12 cellular contexts compared by ENCODE assay signal in genomic region chr19:45472557-45473365, GRCh38. TPM values are rescaled to one million over a fixed set of nuclear protein-coding genes. Genes with fewer than 3 reads are reported as not detected.
DNase-seq lines count a peak whose midpoint lies in the region; ATAC-seq and TF ChIP-seq lines count a peak whose summit lies in the region.
"Had no signal": no experiment of that assay in that cellular context is flagged by ENCODE, and none has a peak within 500 bp of the region (broad histone marks: within the 10 kb centered on the region; RNA-seq: fewer than 3 reads in every experiment).

No MANE protein-coding gene starts in this region.

- H3K27me3 ChIP-seq in heart right ventricle (peaks cover 0 to 46% (median 0%) of the 10 kb centered on the region in 7 donors), adipocyte (replicated peaks; ENCODE audit: control insufficient read depth, insufficient read depth, low read length) (no peaks in the 10 kb centered on the region), PC-3 (ENCODE audit: low read length) (no peaks in the 10 kb centered on the region)

- H3K9me3 ChIP-seq in heart right ventricle (no peaks in the 10 kb centered on the region), adipocyte (ENCODE audit: control insufficient read depth, low read length) (no peaks in the 10 kb centered on the region), PC-3 (ENCODE audit: low read length) (no peaks in the 10 kb centered on the region)

- CTCF ChIA-PET in PC-3 (lab: Charles Lee), result no interaction called here

- H3K4me2 ChIP-seq in PC-3 (ENCODE audit: low read length), result no peak overlapping the region

- H3K27ac ChIP-seq in heart right ventricle, result peak overlapping the region in 2 of 10 donors; percentile 2 to 39
- no peak overlapping the region for H3K27ac ChIP-seq in PC-3 (ENCODE audit: low read length)
- H3K27ac ChIP-seq: epithelial cell of prostate had no signal

- no peak overlapping the region for H3K4me3 Mint-ChIP-seq in stimulated activated effector memory CD8-positive, alpha-beta T cell treated with anti-CD3 and anti-CD28 coated beads, Interleukin-12 subunit alpha, Interleukin-12 subunit beta, amount 100 ng/mL, for 72 hours

- H3K9me3 Mint-ChIP-seq in stimulated activated effector memory CD8-positive, alpha-beta T cell treated with anti-CD3 and anti-CD28 coated beads, Interleukin-12 subunit alpha, Interleukin-12 subunit beta, amount 100 ng/mL, for 72 hours, result no peaks in the 10 kb centered on the region
- H3K9me3 Mint-ChIP-seq: activated T-helper 2 cell treated with anti-CD3 and anti-CD28 coated beads, Interferon-gamma antibody, Interleukin-2, Interleukin-4, amounts not matched to agents 10 μg/mL and 5 μg/mL and 100 μg/mL, durations not matched to agents 14 hours and 24 hours and 36 hours had no signal

- no peaks in the 10 kb centered on the region for H3F3A ChIP-seq in PC-3 (ENCODE audit: low read length, unreplicated experiment)

- peak overlapping the region; percentile 89 for H3K27ac Mint-ChIP-seq in stimulated activated effector memory CD8-positive, alpha-beta T cell treated with anti-CD3 and anti-CD28 coated beads, Interleukin-12 subunit alpha, Interleukin-12 subunit beta, amount 100 ng/mL, for 72 hours
- H3K27ac Mint-ChIP-seq: activated T-helper 2 cell treated with anti-CD3 and anti-CD28 coated beads, Interferon-gamma antibody, Interleukin-2, Interleukin-4, amounts not matched to agents 10 μg/mL and 5 μg/mL and 100 μg/mL, durations not matched to agents 14 hours and 24 hours and 36 hours had no signal

- no peak for TF ChIP-seq CTCF in heart right ventricle (IDR thresholded peaks at IDR 0.05)
- TF ChIP-seq CTCF in PC-3 (conservative IDR thresholded peaks at IDR 0.05; ENCODE audit: low read depth, low read length), result no peak

- peaks cover 82% of the 10 kb centered on the region for H3K36me3 Mint-ChIP-seq in stimulated activated effector memory CD8-positive, alpha-beta T cell treated with anti-CD3 and anti-CD28 coated beads, Interleukin-12 subunit alpha, Interleukin-12 subunit beta, amount 100 ng/mL, for 72 hours

- H3K79me2 ChIP-seq in PC-3 (ENCODE audit: low read length), result peaks cover 16% of the 10 kb centered on the region

- no peak overlapping the region for H2AFZ ChIP-seq in PC-3 (ENCODE audit: low read length)

- no peak for DNase-seq in heart right ventricle
- DNase-seq in cardiac septum (ENCODE audit: low spot score), result no peak
- peak; percentile 65 for DNase-seq in adipocyte (ENCODE audit: low read depth)
- no peak for DNase-seq in stimulated activated effector memory CD8-positive, alpha-beta T cell treated with anti-CD3 and anti-CD28 coated beads, Interleukin-12 subunit alpha, Interleukin-12 subunit beta, amount 100 ng/mL, for 72 hours (ENCODE audit: low spot score in 2 of 2)
- no peak for DNase-seq in PC-3
- DNase-seq: NCI-H774; stimulated activated CD4-positive, alpha-beta T cell treated with anti-CD3 and anti-CD28 coated beads, Interleukin-1b, Interleukin-23, amount 100 ng/mL, for 48 hours had no signal

- BruUV-seq in PC-3 (replicated peaks; lab: Mats Ljungman, UMichigan), result no TSS peak

- H4K20me1 ChIP-seq in PC-3 (ENCODE audit: low read length), result peaks cover 33% of the 10 kb centered on the region

- peaks cover 8 to 49% (median 37%) of the 10 kb centered on the region in 9 donors for H3K4me1 ChIP-seq in heart right ventricle
- peaks cover 26% of the 10 kb centered on the region for H3K4me1 ChIP-seq in adipocyte (ENCODE audit: control insufficient read depth, insufficient read depth, low read length)
- peaks cover 11% of the 10 kb centered on the region for H3K4me1 ChIP-seq in PC-3 (ENCODE audit: insufficient read depth, low read length)

- H3K9me2 ChIP-seq in PC-3 (replicated peaks; ENCODE audit: low read length), result no peaks in the 10 kb centered on the region

- intact Hi-C loops in heart right ventricle (cut with DNase I), result loop anchor here in 1 of 10 donors (10.0 kb wide), 1 partner anchor 48 kb away; the partner anchor contains the start of gene ERCC1
- intact Hi-C loops in cardiac septum (cut with DNase I), result no loop called here
- intact Hi-C loops in PC-3 (cut with micrococcal nuclease), result no loop called here

- H3K9ac ChIP-seq in adipocyte (ENCODE audit: low read length), result no peak overlapping the region
- H3K9ac ChIP-seq in PC-3 (ENCODE audit: low read length), result no peak overlapping the region

- 10 to 16% methylated on average over 41 to 44 of the region's 44 CpGs for WGBS in heart right ventricle, 2 donors

- POLR2A ChIA-PET in PC-3 (lab: Charles Lee; ENCODE audit: unreplicated experiment), result interaction anchor here (0.7 kb wide), 1 partner anchor 21 kb away, joined by 4 read pairs; no protein-coding TSS in a partner anchor

- H3K36me3 ChIP-seq in heart right ventricle, result no peaks in the 10 kb centered on the region
- H3K36me3 ChIP-seq in adipocyte (ENCODE audit: control insufficient read depth, insufficient read depth, low read length, severe bottlenecking), result no peaks in the 10 kb centered on the region
- H3K36me3 ChIP-seq in PC-3 (ENCODE audit: low read depth, low read length), result no peaks in the 10 kb centered on the region

- H3K4me3 ChIP-seq in heart right ventricle (peak overlapping the region in 8 of 10 donors; percentile 9 to 41 (median 30)), adipocyte (ENCODE audit: low read length) (no peak overlapping the region), iPS-11a (ENCODE audit: low read depth, low read length) (peak overlapping the region; percentile 20), PC-3 (ENCODE audit: low read length) (no peak overlapping the region)

- ATAC-seq in heart right ventricle (no peak), PC-3 (no peak), HG03460 (IDR thresholded peaks at IDR 0.05; ENCODE audit: unreplicated experiment) (no peak), GM18909 (IDR thresholded peaks at IDR 0.05; ENCODE audit: poor library complexity, unreplicated experiment) (no peak)
- no peak for ATAC-seq in stimulated activated effector memory CD8-positive, alpha-beta T cell treated with anti-CD3 and anti-CD28 coated beads, Interleukin-12 subunit alpha, Interleukin-12 subunit beta, amount 100 ng/mL, for 72 hours

- peaks cover 84% of the 10 kb centered on the region for H3K4me1 Mint-ChIP-seq in stimulated activated effector memory CD8-positive, alpha-beta T cell treated with anti-CD3 and anti-CD28 coated beads, Interleukin-12 subunit alpha, Interleukin-12 subunit beta, amount 100 ng/mL, for 72 hours

RNA-seq across cellular contexts. Expression of gene FOSB, which starts 5.0 kb away (rescaled TPM):
- total RNA-seq in heart right ventricle (10 to 100 TPM in 2 of 10 donors, 1 to 10 TPM in 7, under 1 TPM in 1; 0.39 to 54.5 (median 4.9) TPM), cardiac septum (0.94 TPM), PC-3 (2014; rRNA removed) (35.8 and 60.5 TPM in 2 replicates)
- polyA plus RNA-seq in heart right ventricle, result 1 to 10 TPM; 2.1 to 5.5 TPM

RNA-seq across cellular contexts. Expression of gene RTN2, which starts 24.1 kb away (rescaled TPM):
- total RNA-seq in heart right ventricle (10 to 100 TPM; 15.9 to 33.7 (median 21.8) TPM), cardiac septum (15.1 TPM), PC-3 (2014; rRNA removed) (9.5 and 12.9 TPM in 2 replicates)
- polyA plus RNA-seq in heart right ventricle, result 10 to 100 TPM; 11.1 to 13.3 TPM

RNA-seq across cellular contexts. Expression of gene PPM1N, which starts 25.5 kb away (rescaled TPM):
- total RNA-seq in heart right ventricle (1 to 10 TPM in 1 of 10 donors, under 1 TPM in 4, not detected in 5; 0.32 to 3.6 (median 0.57) TPM), cardiac septum (0.59 TPM), PC-3 (2014; rRNA removed) (2.5 and 4.7 TPM in 2 replicates)
- under 1 TPM; 0.51 to 0.68 TPM for polyA plus RNA-seq in heart right ventricle

RNA-seq across cellular contexts. Expression of gene VASP, which starts 34.5 kb away (rescaled TPM):
- total RNA-seq in heart right ventricle, result 10 to 100 TPM; 24.9 to 78.6 (median 42.3) TPM
- polyA plus RNA-seq in heart right ventricle, result 10 to 100 TPM; 62.3 to 70.0 TPM
- total RNA-seq in cardiac septum, result 60.4 TPM
- total RNA-seq in PC-3 (2014; rRNA removed), result 120 and 158 TPM in 2 replicates

RNA-seq across cellular contexts. Expression of gene ERCC1, which starts 49.0 kb away (rescaled TPM):
- total RNA-seq in heart right ventricle (100 to 1,000 TPM; 113 to 194 (median 136) TPM), cardiac septum (89.0 TPM), PC-3 (2014; rRNA removed) (56.2 and 57.3 TPM in 2 replicates)
- polyA plus RNA-seq in heart right ventricle, result 100 to 1,000 TPM; 147 to 183 TPM

Comparison
In these comparisons a context has a peak if more than half of its experiments do, and no peak if none do; other contexts are left out.
1. H3K4me3 ChIP-seq: peak in heart right ventricle (8 of 10) and iPS-11a (single experiment); none in adipocyte (single experiment) and PC-3 (single experiment).